Comparison of ENCODE assay signal across 10 cellular contexts in genomic region chr18:75204978-75205759, GRCh38. TPM values are rescaled to one million over a fixed set of nuclear protein-coding genes. Genes with fewer than 3 reads are reported as not detected.
A peak's percentile ranks its signal among the peaks of the same experiment; 100 is the strongest.
DNase-seq lines count a peak whose midpoint lies in the region; ATAC-seq and TF ChIP-seq lines count a peak whose summit lies in the region.
"Had no signal": no experiment of that assay in that cellular context is flagged by ENCODE, and none has a peak within 500 bp of the region (broad histone marks: within the 10 kb centered on the region; RNA-seq: fewer than 3 reads in every experiment).

No MANE protein-coding gene starts in this region.

- CTCF ChIA-PET in activated CD4-positive, alpha-beta T cell treated with anti-CD3 and anti-CD28 coated beads for 36 hours (lab: Charles Lee): no interaction called here

- H3K27ac ChIP-seq in breast epithelium: peak overlapping the region; percentile 60 to 87
- H3K27ac ChIP-seq in thoracic aorta: no peak overlapping the region

- TF ChIP-seq POLR2A in breast epithelium (IDR thresholded peaks at IDR 0.05): no peak

- ATAC-seq in activated CD4-positive, alpha-beta T cell treated with anti-CD3 and anti-CD28 coated beads for 36 hours: no peak
- ATAC-seq in memory B cell (ENCODE audit: low read depth): no peak
- no peak for ATAC-seq in thoracic aorta (ENCODE audit: insufficient number of reproducible peaks, low FRiP score, low read depth)
- ATAC-seq in HG03520 (IDR thresholded peaks at IDR 0.05; ENCODE audit: unreplicated experiment): no peak
- no peak for ATAC-seq in GM21381 (IDR thresholded peaks at IDR 0.05; ENCODE audit: unreplicated experiment)
- ATAC-seq in HG03108 (IDR thresholded peaks at IDR 0.05; ENCODE audit: unreplicated experiment): no peak
- ATAC-seq: HCT116 had no signal

- peaks cover 36% of the 10 kb centered on the region for H3K4me1 Mint-ChIP-seq in activated CD4-positive, alpha-beta T cell treated with anti-CD3 and anti-CD28 coated beads for 36 hours
- H3K4me1 Mint-ChIP-seq in memory B cell: peaks cover 23% of the 10 kb centered on the region

- H3K4me1 ChIP-seq in breast epithelium (no peaks in the 10 kb centered on the region), thoracic aorta (ENCODE audit: control insufficient read depth in 1 of 2, low read depth in 2 of 2) (peaks cover 29 to 76% of the 10 kb centered on the region in 2 donors)

- peaks cover 11% of the 10 kb centered on the region for H3K27me3 Mint-ChIP-seq in activated CD4-positive, alpha-beta T cell treated with anti-CD3 and anti-CD28 coated beads for 36 hours
- H3K27me3 Mint-ChIP-seq in memory B cell: no peaks in the 10 kb centered on the region

- H3K27me3 ChIP-seq in breast epithelium (no peaks in the 10 kb centered on the region), thoracic aorta (replicated peaks; ENCODE audit: insufficient read depth) (no peaks in the 10 kb centered on the region)

- intact Hi-C loops in activated CD4-positive, alpha-beta T cell treated with anti-CD3 and anti-CD28 coated beads for 36 hours (cut with DNase I, micrococcal nuclease): loop anchor here (5.0 to 10.0 kb wide), 6 partner anchors 210 to 1857 kb away; no protein-coding TSS in a partner anchor
- intact Hi-C loops in breast epithelium (cut with DNase I; ENCODE audit: low total_unique reads): no loop called here

- DNase-seq in activated CD4-positive, alpha-beta T cell treated with anti-CD3 and anti-CD28 coated beads for 36 hours: no peak
- DNase-seq in activated CD4-positive, alpha-beta T cell treated with anti-CD3 and anti-CD28 coated beads, Interleukin-2, amount 50 U/mL, for 1 hour: no peak
- DNase-seq in breast epithelium (ENCODE audit: low spot score in 2 of 2) (no peak), memory B cell (ENCODE audit: low spot score in 2 of 2) (no peak), thoracic aorta (ENCODE audit: low spot score) (no peak)
- DNase-seq: NCI-H1105 treated with DMSO at 0.1 percent for 48 hours had no signal

- peak overlapping the region; percentile 47 for H3K27ac Mint-ChIP-seq in activated CD4-positive, alpha-beta T cell treated with anti-CD3 and anti-CD28 coated beads for 36 hours
- H3K27ac Mint-ChIP-seq in memory B cell: no peak overlapping the region

- H3K4me3 ChIP-seq in breast epithelium (peak overlapping the region; percentile 43 to 61 (median 52)), thoracic aorta (peak overlapping the region; percentile 62)

- H3K9me3 ChIP-seq in breast epithelium (no peaks in the 10 kb centered on the region), thoracic aorta (no peaks in the 10 kb centered on the region)

- peaks cover 12% of the 10 kb centered on the region for H3K36me3 Mint-ChIP-seq in activated CD4-positive, alpha-beta T cell treated with anti-CD3 and anti-CD28 coated beads for 36 hours (ENCODE audit: low read depth)
- peaks cover 2% of the 10 kb centered on the region for H3K36me3 Mint-ChIP-seq in memory B cell

- POLR2A ChIA-PET in activated CD4-positive, alpha-beta T cell treated with anti-CD3 and anti-CD28 coated beads for 36 hours (lab: Charles Lee): no interaction called here

- H3K4me3 Mint-ChIP-seq in activated CD4-positive, alpha-beta T cell treated with anti-CD3 and anti-CD28 coated beads for 36 hours: peak overlapping the region; percentile 63
- H3K4me3 Mint-ChIP-seq in memory B cell: peak overlapping the region; percentile 63

- TF ChIP-seq CTCF in breast epithelium (IDR thresholded peaks at IDR 0.05): no peak
- TF ChIP-seq CTCF in thoracic aorta (IDR thresholded peaks at IDR 0.05): no peak

- H3K9me3 Mint-ChIP-seq in activated CD4-positive, alpha-beta T cell treated with anti-CD3 and anti-CD28 coated beads for 36 hours (ENCODE audit: low read depth): no peaks in the 10 kb centered on the region
- no peaks in the 10 kb centered on the region for H3K9me3 Mint-ChIP-seq in memory B cell

- H3K36me3 ChIP-seq in breast epithelium (no peaks in the 10 kb centered on the region), thoracic aorta (no peaks in the 10 kb centered on the region)

RNA-seq across cellular contexts. Expression of gene PTGR3, which starts 3.8 kb away (rescaled TPM):
- total RNA-seq in activated CD4-positive, alpha-beta T cell treated with anti-CD3 and anti-CD28 coated beads for 36 hours: 10 to 100 TPM; 14.4 to 23.3 TPM
- total RNA-seq in breast epithelium: 10 to 100 TPM; 21.3 to 32.9 (median 22.9) TPM
- total RNA-seq in thoracic aorta: 10 to 100 TPM; 11.2 to 21.7 TPM

RNA-seq across cellular contexts. Expression of gene TSHZ1, which starts 5.4 kb away (rescaled TPM):
- total RNA-seq in activated CD4-positive, alpha-beta T cell treated with anti-CD3 and anti-CD28 coated beads for 36 hours: 10 to 100 TPM; 12.0 to 13.4 TPM
- total RNA-seq in breast epithelium (10 to 100 TPM; 12.3 to 18.3 (median 16.4) TPM), thoracic aorta (10 to 100 TPM; 13.9 to 17.4 TPM)

Comparison
In these comparisons a context has a peak if more than half of its experiments do, and no peak if none do; other contexts are left out.
1. H3K27ac ChIP-seq: peak in breast epithelium (2 of 2); none in thoracic aorta (0 of 2).